7 cellular contexts compared by ENCODE assay signal in genomic region chr1:146376309-146376707, GRCh38.
DNase-seq lines count a peak whose midpoint lies in the region; ATAC-seq and TF ChIP-seq lines count a peak whose summit lies in the region.
"Not testable (repeated sequence)": the region's sequence is repeated elsewhere in the genome, so short reads cannot be mapped to it uniquely, and the experiment has no call there.

No MANE protein-coding gene starts in this region.

- H3K36me3 Mint-ChIP-seq in activated CD4-positive, alpha-beta T cell treated with anti-CD3 and anti-CD28 coated beads, Interleukin-2, amount 10 ng/mL, durations not matched to agents 24 days and 14 days (ENCODE audit: low read depth), result not testable (repeated sequence)

- peaks cover 15% of the 10 kb centered on the region for H3K4me1 Mint-ChIP-seq in activated CD4-positive, alpha-beta T cell treated with anti-CD3 and anti-CD28 coated beads, Interleukin-2, amount 10 ng/mL, durations not matched to agents 24 days and 14 days

- H3K27ac ChIP-seq in smooth muscle cell (ENCODE audit: low read depth), result peak overlapping the region; percentile 83

- peak; percentile 43 for DNase-seq in NCI-H748 treated with DMSO at 0.1 percent for 48 hours (lab: John Stamatoyannopoulos, UW)
- peak; percentile 95 for DNase-seq in activated CD4-positive, alpha-beta T cell treated with anti-CD3 and anti-CD28 coated beads, Interleukin-2, amount 10 ng/mL, durations not matched to agents 24 days and 14 days
- peak; percentile 87 for DNase-seq in central memory CD4-positive, alpha-beta T cell
- DNase-seq in kidney epithelial cell (ENCODE audit: low read depth), result peak; percentile 26
- peak; percentile 33 for DNase-seq in smooth muscle cell (lab: John Stamatoyannopoulos, UW; ENCODE audit: unreplicated experiment)

- H4K20me1 ChIP-seq in smooth muscle cell (ENCODE audit: low read depth), result not testable (repeated sequence)

- not testable (repeated sequence) for H3K4me1 ChIP-seq in smooth muscle cell (ENCODE audit: low read depth)

- H3K4me3 Mint-ChIP-seq in activated CD4-positive, alpha-beta T cell treated with anti-CD3 and anti-CD28 coated beads, Interleukin-2, amount 10 ng/mL, durations not matched to agents 24 days and 14 days, result peak overlapping the region; percentile 84

- H3K4me3 ChIP-seq in kidney epithelial cell (ENCODE audit: low read depth, low read length) (peak overlapping the region; percentile 31), smooth muscle cell (peak overlapping the region; percentile 51)

- not testable (repeated sequence) for H3K9me3 ChIP-seq in smooth muscle cell (replicated peaks; ENCODE audit: low read depth)

- not testable (repeated sequence) for H3K27me3 ChIP-seq in kidney epithelial cell (ENCODE audit: control insufficient read depth, insufficient read depth, low read length); smooth muscle cell (ENCODE audit: low read depth)

- H2AFZ ChIP-seq in smooth muscle cell (ENCODE audit: low read depth), result not testable (repeated sequence)

- peak overlapping the region; percentile 82 for H3K4me2 ChIP-seq in smooth muscle cell

- intact Hi-C loops in activated CD4-positive, alpha-beta T cell treated with anti-CD3 and anti-CD28 coated beads, Interleukin-2, amount 10 ng/mL, durations not matched to agents 24 days and 14 days (cut with micrococcal nuclease), result not testable (repeated sequence)

- H3K27ac Mint-ChIP-seq in activated CD4-positive, alpha-beta T cell treated with anti-CD3 and anti-CD28 coated beads, Interleukin-2, amount 10 ng/mL, durations not matched to agents 24 days and 14 days, result peak overlapping the region; percentile 98

- not testable (repeated sequence) for H3K27me3 Mint-ChIP-seq in activated CD4-positive, alpha-beta T cell treated with anti-CD3 and anti-CD28 coated beads, Interleukin-2, amount 10 ng/mL, durations not matched to agents 24 days and 14 days

- peak overlapping the region; percentile 70 for H3K9ac ChIP-seq in smooth muscle cell (ENCODE audit: low read depth)

- TF ChIP-seq CTCF in kidney epithelial cell (IDR thresholded peaks at IDR 0.05; ENCODE audit: insufficient read depth, low read length, poor library complexity, severe bottlenecking); smooth muscle cell (IDR thresholded peaks at IDR 0.05; ENCODE audit: borderline replicate concordance, insufficient read depth, poor library complexity, severe bottlenecking): not testable (repeated sequence)

- H3K9me3 Mint-ChIP-seq in activated CD4-positive, alpha-beta T cell treated with anti-CD3 and anti-CD28 coated beads, Interleukin-2, amount 10 ng/mL, durations not matched to agents 24 days and 14 days, result not testable (repeated sequence)

- peak; percentile 57 for ATAC-seq in GM19025 (IDR thresholded peaks at IDR 0.05; ENCODE audit: low read depth, unreplicated experiment)
- peak; percentile 69 for ATAC-seq in HG03521 (IDR thresholded peaks at IDR 0.05; ENCODE audit: unreplicated experiment)

- not testable (repeated sequence) for H3K36me3 ChIP-seq in kidney epithelial cell (ENCODE audit: control insufficient read depth, insufficient read depth, low read length); smooth muscle cell (ENCODE audit: low read depth)

- H3K79me2 ChIP-seq in smooth muscle cell (ENCODE audit: low read depth), result not testable (repeated sequence)

- not testable (repeated sequence) for H3F3A ChIP-seq in smooth muscle cell (ENCODE audit: low read depth)

- under 1% methylated on average over 26 of the region's 27 CpGs for whole genome bisulfite sequencing in smooth muscle cell (ENCODE audit: low lambda C conversion rate)

Comparison
In these comparisons a context has a peak if more than half of its experiments do, and no peak if none do; other contexts are left out.
1. Peak in every context shown above with its lines: DNase-seq, ATAC-seq, H3K4me3 ChIP-seq and H3K27ac ChIP-seq.
2. DNase-seq: peak in every context shown above with its lines; median percentile 95 in activated CD4-positive, alpha-beta T cell treated with anti-CD3 and anti-CD28 coated beads, Interleukin-2, amount 10 ng/mL, durations not matched to agents 24 days and 14 days; 87 in central memory CD4-positive, alpha-beta T cell; 43 in NCI-H748 treated with DMSO at 0.1 percent for 48 hours; 33 in smooth muscle cell; 26 in kidney epithelial cell.